Comparison of ENCODE assay signal across 23 cellular contexts in the genomic region with DNA sequence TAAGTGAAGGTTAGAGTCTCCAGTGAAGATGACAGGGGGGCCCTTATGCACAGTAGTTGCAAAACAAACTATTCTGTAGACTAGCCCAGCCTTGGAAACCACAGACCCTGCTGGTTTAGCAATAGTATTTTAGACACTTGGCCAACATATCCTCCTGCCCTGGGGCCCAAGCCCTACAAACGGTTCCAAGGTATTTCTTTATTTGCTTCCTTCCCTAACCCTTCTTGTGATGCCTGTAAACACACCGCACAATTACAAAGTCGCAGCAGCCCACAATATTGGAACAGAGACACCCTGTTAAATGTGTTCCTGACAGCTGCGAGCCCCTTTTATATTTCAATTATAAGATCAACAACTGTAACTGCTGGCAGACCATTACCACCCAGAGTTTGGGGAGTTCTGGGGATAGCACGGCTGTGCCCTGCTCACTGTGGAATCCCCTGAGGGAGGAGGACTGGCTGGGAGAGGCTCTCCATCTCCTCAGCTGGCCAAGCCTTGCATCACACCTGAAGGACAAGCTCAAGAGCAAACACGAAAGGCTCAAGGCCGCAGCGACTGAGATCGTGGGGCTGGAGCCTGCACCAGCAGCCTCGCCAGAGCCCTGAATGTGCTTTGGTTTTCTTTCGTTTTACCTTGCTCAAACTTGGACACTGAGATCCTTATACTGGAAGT.
A peak's percentile ranks its signal among the peaks of the same experiment; 100 is the strongest.
DNase-seq lines count a peak whose midpoint lies in the region; ATAC-seq, FAIRE-seq and TF ChIP-seq lines count a peak whose summit lies in the region.
"Had no signal": no experiment of that assay in that cellular context is flagged by ENCODE, and none has a peak within 500 bp of the region (broad histone marks: within the 10 kb centered on the region; RNA-seq: fewer than 3 reads in every experiment).

No MANE protein-coding gene starts in this region.

- WGBS in neuronal stem cell (ENCODE audit: extremely low coverage in 2 of 2, insufficient read length in 2 of 2, insufficient replicate concordance in 1 of 2), 2 donors, result no CpG with 5 or more reads among the region's 11 CpGs
- WGBS in small intestine, 3 donors, result 83 to 88% (median 86%) methylated on average over 11 of the region's 11 CpGs
- WGBS in thyroid gland, 2 donors, result 61 to 63% methylated on average over 11 of the region's 11 CpGs

- H3K14ac ChIP-seq in neuronal stem cell (ENCODE audit: low read length), result no peak overlapping the region

- H2BK120ac ChIP-seq in neuronal stem cell (ENCODE audit: low read depth, low read length), result no peak overlapping the region

- no peaks in the 10 kb centered on the region for H3K27me3 ChIP-seq in GM23338 (ENCODE audit: insufficient read depth)
- no peaks in the 10 kb centered on the region for H3K27me3 ChIP-seq in neuronal stem cell (ENCODE audit: control insufficient read depth in 3 of 3, insufficient read depth in 3 of 3, low read depth in 1 of 3, low read length in 3 of 3)
- H3K27me3 ChIP-seq in small intestine (ENCODE audit: control insufficient read depth in 2 of 2, insufficient read depth in 2 of 2, low read length in 2 of 2), result no peaks in the 10 kb centered on the region
- no peaks in the 10 kb centered on the region for H3K27me3 ChIP-seq in thyroid gland
- H3K27me3 ChIP-seq: SJCRH30 had no signal

- H4K20me1 ChIP-seq in GM23338 (replicated peaks; ENCODE audit: insufficient read depth), result no peaks in the 10 kb centered on the region

- TF ChIP-seq POLR2A in thyroid gland (IDR thresholded peaks at IDR 0.05), result no peak

- no peaks in the 10 kb centered on the region for H3F3A ChIP-seq in GM23338 (replicated peaks; ENCODE audit: low read depth)

- H3K4me1 ChIP-seq in GM23338 (ENCODE audit: insufficient read depth), result peaks cover 14% of the 10 kb centered on the region
- H3K4me1 ChIP-seq in neuronal stem cell (ENCODE audit: control insufficient read depth in 2 of 2, insufficient read depth in 1 of 2, low read depth in 1 of 2, low read length in 2 of 2), result peaks cover 0 to 1% of the 10 kb centered on the region in 2 donors
- no peaks in the 10 kb centered on the region for H3K4me1 ChIP-seq in small intestine (ENCODE audit: control insufficient read depth in 2 of 2, insufficient read depth in 1 of 2, low read depth in 1 of 2, low read length in 1 of 2)
- H3K4me1 ChIP-seq in thyroid gland, result no peaks in the 10 kb centered on the region
- H3K4me1 ChIP-seq: SJCRH30 had no signal

- peak; percentile 43 for DNase-seq in GM23338 (ENCODE audit: low spot score)
- peak; percentile 90 for DNase-seq in MV-4-11 (lab: John Stamatoyannopoulos, UW)
- DNase-seq in SKM-1 treated with dmso at 0.1 percent for 144 hours (lab: John Stamatoyannopoulos, UW; ENCODE audit: unreplicated experiment), result peak; percentile 97
- no peak for DNase-seq in neuronal stem cell (ENCODE audit: low spot score)
- DNase-seq in nephron progenitor cell, result no peak
- no peak for DNase-seq in small intestine
- no peak for DNase-seq in COLO668 (lab: John Stamatoyannopoulos, UW; ENCODE audit: unreplicated experiment)
- no peak for DNase-seq in thyroid gland
- DNase-seq: activated CD4-positive, alpha-beta T cell treated with anti-CD3 and anti-CD28 coated beads, Interleukin-2, amount 50 U/mL, for 48 hours; amygdala; CD4-positive, alpha-beta T cell; dermis blood vessel endothelial cell; heart right ventricle; left ventricle myocardium superior; NCI-H524; nucleus accumbens; right cardiac atrium; SJCRH30; stimulated activated CD4-positive, alpha-beta T cell treated with anti-CD3 and anti-CD28 coated beads, Interleukin-15, amount 100 ng/mL, for 24 hours; T-helper 17 cell had no signal

- H2AFZ ChIP-seq in GM23338, result peak overlapping the region; percentile 82; the same call in 1 of the 2 replicates
- H2AFZ ChIP-seq in neuronal stem cell (ENCODE audit: low read length), result no peak overlapping the region

- H3K9me3 Mint-ChIP-seq in GM23338, result peaks cover 26% of the 10 kb centered on the region
- peaks cover 25% of the 10 kb centered on the region for H3K9me3 Mint-ChIP-seq in nephron progenitor cell

- H3K79me2 ChIP-seq in GM23338 (replicated peaks; ENCODE audit: insufficient read depth), result no peaks in the 10 kb centered on the region

- no peak overlapping the region for H3K4me3 ChIP-seq in GM23338
- no peak overlapping the region for H3K4me3 ChIP-seq in neuronal stem cell (ENCODE audit: low read length in 2 of 2)
- no peak overlapping the region for H3K4me3 ChIP-seq in small intestine (ENCODE audit: low read depth in 1 of 2, low read length in 2 of 2)
- H3K4me3 ChIP-seq in thyroid gland (replicated peaks in 1 of 3), result no peak overlapping the region
- H3K4me3 ChIP-seq: heart right ventricle, SJCRH30 had no signal

- H3K4me1 Mint-ChIP-seq in GM23338 (peaks cover 23% of the 10 kb centered on the region), nephron progenitor cell (peaks cover 44% of the 10 kb centered on the region)
- H3K4me1 Mint-ChIP-seq: T-helper 17 cell had no signal

- H2BK15ac ChIP-seq in neuronal stem cell (ENCODE audit: low read length), result no peak overlapping the region

- H3K4me2 ChIP-seq in GM23338, result no peak overlapping the region
- H3K4me2 ChIP-seq in neuronal stem cell (ENCODE audit: insufficient read depth, low read length, poor library complexity, severe bottlenecking), result no peak overlapping the region

- no peak overlapping the region for H3K4ac ChIP-seq in neuronal stem cell (ENCODE audit: low read length)

- H3K27ac Mint-ChIP-seq in GM23338, result no peak overlapping the region
- H3K27ac Mint-ChIP-seq in nephron progenitor cell, result no peak overlapping the region
- H3K27ac Mint-ChIP-seq: CD4-positive, alpha-beta T cell; T-helper 17 cell had no signal

- FAIRE-seq in small intestine (lab: Jason Lieb, UNC), result no peak
- FAIRE-seq: endothelial cell of umbilical vein, GM12892, H54 had no signal

- H3K9me3 ChIP-seq in neuronal stem cell (replicated peaks in 1 of 2; ENCODE audit: control insufficient read depth in 2 of 2, insufficient read depth in 1 of 2, low read depth in 1 of 2, low read length in 2 of 2) (no peaks in the 10 kb centered on the region), small intestine (ENCODE audit: control insufficient read depth, low read depth) (peaks cover 2% of the 10 kb centered on the region), thyroid gland (no peaks in the 10 kb centered on the region)
- H3K9me3 ChIP-seq: SJCRH30 had no signal

- no peak overlapping the region for H2BK5ac ChIP-seq in neuronal stem cell (ENCODE audit: low read length)

- H3K18ac ChIP-seq in neuronal stem cell (ENCODE audit: low read length), result peak overlapping the region; percentile 3

- H2BK12ac ChIP-seq in neuronal stem cell (ENCODE audit: low read length), result no peak overlapping the region

- H3K27me3 Mint-ChIP-seq in GM23338 (ENCODE audit: insufficient read depth, low read depth, poor library complexity), result peaks cover 6% of the 10 kb centered on the region
- H3K27me3 Mint-ChIP-seq in nephron progenitor cell (ENCODE audit: low read depth, poor library complexity), result peaks cover 8% of the 10 kb centered on the region
- H3K27me3 Mint-ChIP-seq: T-helper 17 cell had no signal

- H2AK5ac ChIP-seq in neuronal stem cell (ENCODE audit: low read depth, low read length), result no peak overlapping the region

- H3K27ac ChIP-seq in GM23338 (ENCODE audit: low read depth), result no peak overlapping the region
- H3K27ac ChIP-seq in neuronal stem cell (replicated peaks; ENCODE audit: low read length), result no peak overlapping the region
- no peak overlapping the region for H3K27ac ChIP-seq in small intestine (ENCODE audit: low read depth in 1 of 2, low read length in 1 of 2)
- no peak overlapping the region for H3K27ac ChIP-seq in thyroid gland
- H3K27ac ChIP-seq: SJCRH30 had no signal

- intact Hi-C loops in thyroid gland (cut with DNase I), result no loop called here

- TF ChIP-seq CTCF in GM23338 (conservative IDR thresholded peaks at IDR 0.05; ENCODE audit: low read depth in 2 of 2) (no peak), nephron progenitor cell (IDR thresholded peaks at IDR 0.05) (no peak), thyroid gland (IDR thresholded peaks at IDR 0.05) (no peak)

- no peak overlapping the region for H3K9ac ChIP-seq in neuronal stem cell (ENCODE audit: low read depth, low read length, poor library complexity)

- peaks cover 16% of the 10 kb centered on the region for H3K36me3 Mint-ChIP-seq in GM23338 (ENCODE audit: low read depth)
- peaks cover 19% of the 10 kb centered on the region for H3K36me3 Mint-ChIP-seq in nephron progenitor cell (ENCODE audit: low read depth)

- H3K36me3 ChIP-seq in GM23338 (ENCODE audit: insufficient read depth) (no peaks in the 10 kb centered on the region), neuronal stem cell (replicated peaks in 1 of 2; ENCODE audit: control insufficient read depth in 2 of 2, insufficient read depth in 2 of 2, low read length in 2 of 2) (no peaks in the 10 kb centered on the region), small intestine (ENCODE audit: control insufficient read depth in 2 of 2, insufficient read depth in 2 of 2, low read length in 2 of 2) (no peaks in the 10 kb centered on the region), thyroid gland (no peaks in the 10 kb centered on the region)
- H3K36me3 ChIP-seq: heart right ventricle, SJCRH30 had no signal

- no peaks in the 10 kb centered on the region for H3K79me1 ChIP-seq in neuronal stem cell (ENCODE audit: low read depth, low read length)

- ATAC-seq in GM23338, result peak; percentile 94
- ATAC-seq: heart right ventricle, left ventricle myocardium superior, right cardiac atrium, T-helper 17 cell had no signal

- H3K9me2 ChIP-seq in GM23338 (ENCODE audit: insufficient read depth), result no peaks in the 10 kb centered on the region

- no peak overlapping the region for H4K8ac ChIP-seq in neuronal stem cell (ENCODE audit: low read depth, low read length)

- no peak overlapping the region for H3K4me3 Mint-ChIP-seq in GM23338
- no peak overlapping the region for H3K4me3 Mint-ChIP-seq in nephron progenitor cell
- H3K4me3 Mint-ChIP-seq: CD4-positive, alpha-beta T cell; T-helper 17 cell had no signal

- H4K91ac ChIP-seq in neuronal stem cell (ENCODE audit: low read depth, low read length, poor library complexity), result no peak overlapping the region

- no peak overlapping the region for H3K23ac ChIP-seq in neuronal stem cell (ENCODE audit: low read depth, low read length, poor library complexity)

TF ChIP-seq in GM23338, 12 proteins besides CTCF, POLR2A, EP300 and RAD21 (continues in another document):
- TF ChIP-seq JUNB (IDR thresholded peaks at IDR 0.05; ENCODE audit: unreplicated experiment), result no peak
- TF ChIP-seq ZNF331 (CRISPR knock-in tag; IDR thresholded peaks at IDR 0.05; ENCODE audit: low read depth), result no peak
- no peak for TF ChIP-seq ETS1 (IDR thresholded peaks at IDR 0.05)

Comparison
In these comparisons a context has a peak if more than half of its experiments do, and no peak if none do; other contexts are left out.
1. DNase-seq: peak in GM23338 (single experiment), MV-4-11 (single experiment) and SKM-1 treated with dmso at 0.1 percent for 144 hours (single experiment); none in neuronal stem cell (single experiment), nephron progenitor cell (single experiment), small intestine (single experiment), COLO668 (single experiment) and thyroid gland (0 of 2).